ENCODE assay signal across 17 cellular contexts in the genomic region with DNA sequence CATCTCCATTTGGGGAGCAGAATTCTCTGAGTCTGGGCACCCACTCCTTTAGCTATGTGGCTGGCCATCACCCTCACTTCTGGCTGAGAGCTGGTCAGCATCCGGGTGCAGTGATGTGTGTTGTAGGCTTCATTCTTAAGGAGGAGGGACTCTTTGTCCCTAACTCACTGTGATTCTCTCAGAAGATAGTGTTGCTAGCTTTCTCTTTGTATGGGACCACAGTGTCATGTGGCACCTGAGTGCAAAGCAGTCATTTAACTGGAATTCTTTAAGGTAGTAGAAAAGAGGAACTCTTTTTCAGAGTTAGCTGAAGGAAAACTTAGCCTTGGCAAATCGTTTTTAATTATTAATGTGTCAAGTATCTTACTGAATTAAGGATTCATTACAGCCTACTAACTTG.
DNase-seq lines count a peak whose midpoint lies in the region; ATAC-seq and TF ChIP-seq lines count a peak whose summit lies in the region.
"Had no signal": no experiment of that assay in that cellular context is flagged by ENCODE, and none has a peak within 500 bp of the region (broad histone marks: within the 10 kb centered on the region; RNA-seq: fewer than 3 reads in every experiment).

No MANE protein-coding gene starts in this region.

- H3K36me3 ChIP-seq in HUES48 (ENCODE audit: control insufficient read depth, insufficient read depth, low read length) (peaks cover 50% of the 10 kb centered on the region), neuronal stem cell (replicated peaks in 1 of 2; ENCODE audit: control insufficient read depth in 2 of 2, insufficient read depth in 2 of 2, low read length in 2 of 2) (peaks cover 0 to 51% of the 10 kb centered on the region in 2 donors)

- no peaks in the 10 kb centered on the region for H3K27me3 ChIP-seq in HUES48 (ENCODE audit: control insufficient read depth, insufficient read depth, low read length)
- no peaks in the 10 kb centered on the region for H3K27me3 ChIP-seq in neuronal stem cell (ENCODE audit: control insufficient read depth in 3 of 3, insufficient read depth in 3 of 3, low read depth in 1 of 3, low read length in 3 of 3)

- H2BK15ac ChIP-seq in neuronal stem cell (ENCODE audit: low read length), result no peak overlapping the region

- POLR2A ChIA-PET in activated CD4-positive, alpha-beta memory T cell treated with anti-CD3 and anti-CD28 coated beads, Interleukin-2, amount 10 ng/mL, durations not matched to agents 7 days and 5 days (lab: Charles Lee), result interaction anchor here (0.8 to 2.8 kb wide), 3 partner anchors 9 to 11 kb away, joined by 3 to 11 read pairs (median 4); no protein-coding TSS in a partner anchor
- POLR2A ChIA-PET in activated CD4-positive, alpha-beta memory T cell treated with anti-CD3 and anti-CD28 coated beads for 36 hours (lab: Charles Lee), result interaction anchor here (1.0 kb wide), 1 partner anchor 9 kb away, joined by 4 read pairs; no protein-coding TSS in a partner anchor

- H2BK12ac ChIP-seq in neuronal stem cell (ENCODE audit: low read length), result no peak overlapping the region

- H3K23ac ChIP-seq in neuronal stem cell (ENCODE audit: low read depth, low read length, poor library complexity), result no peak overlapping the region

- H3K27ac ChIP-seq in HUES48 (ENCODE audit: low read depth, low read length), result peak overlapping the region; percentile 24
- no peak overlapping the region for H3K27ac ChIP-seq in neuronal stem cell (replicated peaks; ENCODE audit: low read length)

- no peak overlapping the region for H3K4ac ChIP-seq in neuronal stem cell (ENCODE audit: low read length)

- intact Hi-C loops in activated CD4-positive, alpha-beta memory T cell treated with anti-CD3 and anti-CD28 coated beads for 36 hours (cut with micrococcal nuclease), result no loop called here

- H4K8ac ChIP-seq in neuronal stem cell (ENCODE audit: low read depth, low read length), result no peak overlapping the region

- no peak overlapping the region for H3K4me3 Mint-ChIP-seq in activated CD4-positive, alpha-beta memory T cell treated with anti-CD3 and anti-CD28 coated beads, Interleukin-2, amount 10 ng/mL, durations not matched to agents 7 days and 5 days
- no peak overlapping the region for H3K4me3 Mint-ChIP-seq in activated CD4-positive, alpha-beta memory T cell treated with anti-CD3 and anti-CD28 coated beads for 36 hours
- no peak overlapping the region for H3K4me3 Mint-ChIP-seq in activated naive CD8-positive, alpha-beta T cell treated with anti-CD3 and anti-CD28 coated beads, Interleukin-2, amount 50 U/mL, for 24 hours
- H3K4me3 Mint-ChIP-seq: HFFc6, memory B cell, neural crest cell had no signal

- no peaks in the 10 kb centered on the region for H3K27me3 Mint-ChIP-seq in activated CD4-positive, alpha-beta memory T cell treated with anti-CD3 and anti-CD28 coated beads, Interleukin-2, amount 10 ng/mL, durations not matched to agents 7 days and 5 days
- H3K27me3 Mint-ChIP-seq in activated CD4-positive, alpha-beta memory T cell treated with anti-CD3 and anti-CD28 coated beads for 36 hours, result no peaks in the 10 kb centered on the region
- no peaks in the 10 kb centered on the region for H3K27me3 Mint-ChIP-seq in activated naive CD8-positive, alpha-beta T cell treated with anti-CD3 and anti-CD28 coated beads, Interleukin-2, amount 50 U/mL, for 24 hours
- H3K27me3 Mint-ChIP-seq: CD8-positive, alpha-beta memory T cell; memory B cell had no signal

- H3K14ac ChIP-seq in neuronal stem cell (ENCODE audit: low read length), result no peak overlapping the region

- no peak for ATAC-seq in activated naive CD8-positive, alpha-beta T cell treated with anti-CD3 and anti-CD28 coated beads, Interleukin-2, amount 50 U/mL, for 24 hours
- ATAC-seq: right cardiac atrium had no signal

- peaks cover 6% of the 10 kb centered on the region for H3K9me3 Mint-ChIP-seq in activated CD4-positive, alpha-beta memory T cell treated with anti-CD3 and anti-CD28 coated beads, Interleukin-2, amount 10 ng/mL, durations not matched to agents 7 days and 5 days
- peaks cover 2% of the 10 kb centered on the region for H3K9me3 Mint-ChIP-seq in activated CD4-positive, alpha-beta memory T cell treated with anti-CD3 and anti-CD28 coated beads for 36 hours
- H3K9me3 Mint-ChIP-seq in activated naive CD8-positive, alpha-beta T cell treated with anti-CD3 and anti-CD28 coated beads, Interleukin-2, amount 50 U/mL, for 24 hours, result peaks cover 2% of the 10 kb centered on the region

- no peak for TF ChIP-seq CTCF in foreskin fibroblast (IDR thresholded peaks at IDR 0.05; ENCODE audit: low read depth, low read length)

- H3K4me1 Mint-ChIP-seq in activated CD4-positive, alpha-beta memory T cell treated with anti-CD3 and anti-CD28 coated beads, Interleukin-2, amount 10 ng/mL, durations not matched to agents 7 days and 5 days, result peaks cover 68% of the 10 kb centered on the region
- H3K4me1 Mint-ChIP-seq in activated CD4-positive, alpha-beta memory T cell treated with anti-CD3 and anti-CD28 coated beads for 36 hours (ENCODE audit: low read depth), result peaks cover 61% of the 10 kb centered on the region
- peaks cover 71% of the 10 kb centered on the region for H3K4me1 Mint-ChIP-seq in activated naive CD8-positive, alpha-beta T cell treated with anti-CD3 and anti-CD28 coated beads, Interleukin-2, amount 50 U/mL, for 24 hours

- DNase-seq in activated CD4-positive, alpha-beta memory T cell treated with anti-CD3 and anti-CD28 coated beads, Interleukin-2, amount 10 ng/mL, durations not matched to agents 7 days and 5 days, result no peak
- no peak for DNase-seq in activated CD4-positive, alpha-beta memory T cell treated with anti-CD3 and anti-CD28 coated beads for 36 hours
- no peak for DNase-seq in activated naive CD8-positive, alpha-beta T cell treated with anti-CD3 and anti-CD28 coated beads, Interleukin-2, amount 50 U/mL, for 24 hours
- DNase-seq in neuronal stem cell (ENCODE audit: low spot score) (no peak), foreskin fibroblast (no peak), 8988T (no peak), dermis blood vessel endothelial cell (no peak)
- DNase-seq: activated T-cell treated with anti-CD3 and anti-CD28 coated beads for 4 hours; CD8-positive, alpha-beta memory T cell; DMS79 treated with DMSO at 0.1 percent for 48 hours; HFFc6; NCI-H187; right cardiac atrium; stimulated activated CD4-positive, alpha-beta T cell treated with anti-CD3 and anti-CD28 coated beads, Interleukin-15, amount 100 ng/mL, for 24 hours had no signal

- H3K4me2 ChIP-seq in neuronal stem cell (ENCODE audit: insufficient read depth, low read length, poor library complexity, severe bottlenecking), result no peak overlapping the region

- H3K4me3 ChIP-seq in HUES48 (ENCODE audit: low read depth, low read length) (no peak overlapping the region), neuronal stem cell (ENCODE audit: low read length in 2 of 2) (no peak overlapping the region), foreskin fibroblast (ENCODE audit: low read depth in 1 of 2, low read length in 2 of 2) (no peak overlapping the region)

- H2AK5ac ChIP-seq in neuronal stem cell (ENCODE audit: low read depth, low read length), result no peak overlapping the region

- no peaks in the 10 kb centered on the region for H3K9me3 ChIP-seq in HUES48 (ENCODE audit: control insufficient read depth, insufficient read depth, low read length)
- peaks cover 0 to 13% of the 10 kb centered on the region in 2 donors for H3K9me3 ChIP-seq in neuronal stem cell (replicated peaks in 1 of 2; ENCODE audit: control insufficient read depth in 2 of 2, insufficient read depth in 1 of 2, low read depth in 1 of 2, low read length in 2 of 2)

- CTCF ChIA-PET in activated CD4-positive, alpha-beta memory T cell treated with anti-CD3 and anti-CD28 coated beads, Interleukin-2, amount 10 ng/mL, durations not matched to agents 7 days and 5 days (lab: Charles Lee), result interaction anchor here (0.8 to 2.9 kb wide), 3 partner anchors 8 to 127 kb away, joined by 3 to 16 read pairs (median 3); no protein-coding TSS in a partner anchor
- CTCF ChIA-PET in activated CD4-positive, alpha-beta memory T cell treated with anti-CD3 and anti-CD28 coated beads for 36 hours (lab: Charles Lee), result no interaction called here

- H3K36me3 Mint-ChIP-seq in activated CD4-positive, alpha-beta memory T cell treated with anti-CD3 and anti-CD28 coated beads, Interleukin-2, amount 10 ng/mL, durations not matched to agents 7 days and 5 days (ENCODE audit: low read depth), result peaks cover 47% of the 10 kb centered on the region
- peaks cover 49% of the 10 kb centered on the region for H3K36me3 Mint-ChIP-seq in activated CD4-positive, alpha-beta memory T cell treated with anti-CD3 and anti-CD28 coated beads for 36 hours
- H3K36me3 Mint-ChIP-seq in activated naive CD8-positive, alpha-beta T cell treated with anti-CD3 and anti-CD28 coated beads, Interleukin-2, amount 50 U/mL, for 24 hours (ENCODE audit: low read depth), result peaks cover 36% of the 10 kb centered on the region

- no CpG with 5 or more reads among the region's 2 CpGs for WGBS in neuronal stem cell (ENCODE audit: extremely low coverage in 2 of 2, insufficient read length in 2 of 2, insufficient replicate concordance in 1 of 2), 2 donors

- no peak overlapping the region for H2AFZ ChIP-seq in neuronal stem cell (ENCODE audit: low read length)

- peaks cover 6% of the 10 kb centered on the region for H3K79me1 ChIP-seq in neuronal stem cell (ENCODE audit: low read depth, low read length)

- H3K9ac ChIP-seq in HUES48 (ENCODE audit: low read depth, low read length), result no peak overlapping the region
- no peak overlapping the region for H3K9ac ChIP-seq in neuronal stem cell (ENCODE audit: low read depth, low read length, poor library complexity)

- no peak overlapping the region for H4K91ac ChIP-seq in neuronal stem cell (ENCODE audit: low read depth, low read length, poor library complexity)

- peak overlapping the region; percentile 82 for H3K27ac Mint-ChIP-seq in activated CD4-positive, alpha-beta memory T cell treated with anti-CD3 and anti-CD28 coated beads, Interleukin-2, amount 10 ng/mL, durations not matched to agents 7 days and 5 days
- H3K27ac Mint-ChIP-seq in activated CD4-positive, alpha-beta memory T cell treated with anti-CD3 and anti-CD28 coated beads for 36 hours, result no peak overlapping the region
- peak overlapping the region; percentile 32 for H3K27ac Mint-ChIP-seq in activated naive CD8-positive, alpha-beta T cell treated with anti-CD3 and anti-CD28 coated beads, Interleukin-2, amount 50 U/mL, for 24 hours
- H3K27ac Mint-ChIP-seq: HFFc6, memory B cell had no signal

- H2BK5ac ChIP-seq in neuronal stem cell (ENCODE audit: low read length), result no peak overlapping the region

- H3K4me1 ChIP-seq in HUES48 (ENCODE audit: control insufficient read depth, insufficient read depth, low read length), result peaks cover 66% of the 10 kb centered on the region
- H3K4me1 ChIP-seq in neuronal stem cell (ENCODE audit: control insufficient read depth in 2 of 2, insufficient read depth in 1 of 2, low read depth in 1 of 2, low read length in 2 of 2), result peaks cover 6 to 18% of the 10 kb centered on the region in 2 donors

- no peak overlapping the region for H2BK120ac ChIP-seq in neuronal stem cell (ENCODE audit: low read depth, low read length)

- peak overlapping the region; percentile 62 for H3K18ac ChIP-seq in neuronal stem cell (ENCODE audit: low read length)
